ENCODE assay signal across 27 cellular contexts in genomic region chr1:17610713-17611112, GRCh38.
"Had no signal": no experiment of that assay in that cellular context is flagged by ENCODE, and none has a peak within 500 bp of the region (broad histone marks: within the 10 kb centered on the region; RNA-seq: fewer than 3 reads in every experiment).

No MANE protein-coding gene starts in this region.

- H3K27ac ChIP-seq: gastrocnemius medialis, heart left ventricle, hepatocyte, neural progenitor cell, prostate gland, right atrium auricular region, skin epidermis, suprapubic skin, tibial nerve, upper lobe of right lung, uterus had no signal

- H3K27me3 ChIP-seq: dorsolateral prefrontal cortex, gastrocnemius medialis, heart left ventricle, hepatocyte, neural progenitor cell, right atrium auricular region, sigmoid colon, suprapubic skin, tibial nerve, upper lobe of right lung, uterus had no signal

- H3K79me2 ChIP-seq: hepatocyte had no signal

- H3K4me2 ChIP-seq: hepatocyte, neural progenitor cell had no signal

- DNase-seq: effector CD4-positive, alpha-beta T cell; foreskin fibroblast; gastrocnemius medialis; heart left ventricle; kidney; mucosa of descending colon; naive thymus-derived CD4-positive, alpha-beta T cell; sigmoid colon; stimulated activated CD4-positive, alpha-beta T cell treated with anti-CD3 and anti-CD28 coated beads, Interleukin-15, amount 100 ng/mL, for 24 hours; stimulated activated CD4-positive, alpha-beta T cell treated with anti-CD3 and anti-CD28 coated beads, Interleukin-2, amount 100 ng/mL, for 48 hours; stimulated activated naive B cell treated with anti-CD40 and anti-IgM and Interleukin-4, amounts not matched to agents 10 μg/mL and 1 μg/mL and 100 μg/mL, for 72 hours; stimulated activated naive CD8-positive, alpha-beta T cell treated with anti-CD3 and anti-CD28 coated beads, Interleukin-15, amount 100 ng/mL, for 72 hours; upper lobe of right lung; uterus had no signal

- ATAC-seq: gastrocnemius medialis; heart left ventricle; left lobe of liver; mucosa of descending colon; naive thymus-derived CD4-positive, alpha-beta T cell; stimulated activated naive B cell treated with anti-CD40 and anti-IgM and Interleukin-4, amounts not matched to agents 10 μg/mL and 1 μg/mL and 100 μg/mL, for 72 hours; stimulated activated naive CD8-positive, alpha-beta T cell treated with anti-CD3 and anti-CD28 coated beads, Interleukin-15, amount 100 ng/mL, for 72 hours; upper lobe of right lung had no signal

- H3K27ac Mint-ChIP-seq: memory B cell; mesothelial cell of epicardium; naive thymus-derived CD4-positive, alpha-beta T cell; nephron; neural progenitor cell; stimulated activated naive B cell treated with anti-CD40 and anti-IgM and Interleukin-4, amounts not matched to agents 10 μg/mL and 1 μg/mL and 100 μg/mL, for 72 hours; stimulated activated naive CD8-positive, alpha-beta T cell treated with anti-CD3 and anti-CD28 coated beads, Interleukin-15, amount 100 ng/mL, for 72 hours had no signal

- H3K9ac ChIP-seq: neural progenitor cell had no signal

- H3K36me3 Mint-ChIP-seq: memory B cell; naive thymus-derived CD4-positive, alpha-beta T cell; stimulated activated naive B cell treated with anti-CD40 and anti-IgM and Interleukin-4, amounts not matched to agents 10 μg/mL and 1 μg/mL and 100 μg/mL, for 72 hours had no signal

- H2AFZ ChIP-seq: hepatocyte, neural progenitor cell had no signal

- H3K4me1 Mint-ChIP-seq: memory B cell; naive thymus-derived CD4-positive, alpha-beta T cell; neural progenitor cell; stimulated activated naive B cell treated with anti-CD40 and anti-IgM and Interleukin-4, amounts not matched to agents 10 μg/mL and 1 μg/mL and 100 μg/mL, for 72 hours; stimulated activated naive CD8-positive, alpha-beta T cell treated with anti-CD3 and anti-CD28 coated beads, Interleukin-15, amount 100 ng/mL, for 72 hours had no signal

- H3K9me3 ChIP-seq: gastrocnemius medialis, heart left ventricle, mucosa of descending colon, prostate gland, right atrium auricular region, sigmoid colon, suprapubic skin, tibial nerve, upper lobe of right lung, uterus had no signal

- H3K4me3 ChIP-seq: dorsolateral prefrontal cortex, gastrocnemius medialis, heart left ventricle, hepatocyte, lung, mucosa of descending colon, neural progenitor cell, prostate gland, right atrium auricular region, sigmoid colon, skin epidermis, suprapubic skin, tibial nerve, upper lobe of right lung, uterus had no signal

- H3K4me3 Mint-ChIP-seq: memory B cell; mesothelial cell of epicardium; naive thymus-derived CD4-positive, alpha-beta T cell; nephron; neural progenitor cell; stimulated activated naive B cell treated with anti-CD40 and anti-IgM and Interleukin-4, amounts not matched to agents 10 μg/mL and 1 μg/mL and 100 μg/mL, for 72 hours; stimulated activated naive CD8-positive, alpha-beta T cell treated with anti-CD3 and anti-CD28 coated beads, Interleukin-15, amount 100 ng/mL, for 72 hours had no signal

- H3K9me3 Mint-ChIP-seq: memory B cell; mesothelial cell of epicardium; naive thymus-derived CD4-positive, alpha-beta T cell; nephron; neural progenitor cell; stimulated activated naive B cell treated with anti-CD40 and anti-IgM and Interleukin-4, amounts not matched to agents 10 μg/mL and 1 μg/mL and 100 μg/mL, for 72 hours; stimulated activated naive CD8-positive, alpha-beta T cell treated with anti-CD3 and anti-CD28 coated beads, Interleukin-15, amount 100 ng/mL, for 72 hours had no signal

- FAIRE-seq: kidney had no signal

- H3K36me3 ChIP-seq: gastrocnemius medialis, neural progenitor cell, uterus had no signal

- H3K4me1 ChIP-seq: neural progenitor cell, prostate gland, uterus had no signal
